Comparison of ENCODE assay signal across 13 cellular contexts in the genomic region with DNA sequence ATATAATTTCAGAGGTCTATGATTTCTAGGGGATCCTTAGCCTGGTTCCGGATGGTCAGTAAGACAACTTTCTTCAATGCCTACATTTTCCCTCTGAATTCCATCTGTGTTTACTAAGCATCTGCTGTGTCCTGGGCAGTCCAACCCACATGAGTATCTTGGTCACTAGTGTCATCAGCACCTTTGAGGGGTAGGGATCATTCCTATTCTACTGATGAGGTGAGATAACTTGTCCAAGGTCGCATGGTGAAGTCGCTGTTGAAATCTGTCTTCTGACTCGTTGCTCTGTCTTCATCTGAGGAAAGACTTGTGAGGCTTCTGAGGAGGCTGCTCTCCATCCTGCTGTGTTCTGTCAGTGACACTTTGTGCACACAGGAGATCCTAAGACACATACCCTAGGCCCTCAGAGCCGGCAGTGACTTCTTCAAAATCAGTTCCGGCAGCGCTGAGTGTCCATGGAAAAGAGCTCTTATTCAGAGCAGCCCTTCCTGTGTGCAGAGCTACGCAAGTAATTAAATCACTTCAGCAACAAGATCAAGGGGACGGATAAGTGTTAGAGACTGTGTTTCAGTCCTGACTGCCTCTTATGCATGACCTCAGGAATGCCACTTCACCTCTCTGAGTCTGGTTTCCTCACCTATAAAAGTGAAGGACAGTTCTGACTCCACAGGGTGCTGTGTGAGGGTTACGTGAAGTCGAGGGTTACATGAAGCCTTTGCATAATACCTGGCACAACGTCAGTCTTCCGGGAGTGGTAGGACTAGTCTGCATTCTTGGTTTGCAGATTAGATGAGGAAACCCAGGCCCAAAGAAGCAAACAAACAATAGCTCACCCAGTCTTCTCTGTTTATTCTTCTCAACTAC. TPM values are rescaled to one million over a fixed set of nuclear protein-coding genes. Genes with fewer than 3 reads are reported as not detected.
DNase-seq lines count a peak whose midpoint lies in the region; ATAC-seq and TF ChIP-seq lines count a peak whose summit lies in the region.
"Had no signal": no experiment of that assay in that cellular context is flagged by ENCODE, and none has a peak within 500 bp of the region (broad histone marks: within the 10 kb centered on the region; RNA-seq: fewer than 3 reads in every experiment).

No MANE protein-coding gene starts in this region.

- H3K27me3 Mint-ChIP-seq in WTC11 (ENCODE audit: low read depth) (no peaks in the 10 kb centered on the region), HFFc6 (ENCODE audit: insufficient read depth) (no peaks in the 10 kb centered on the region)

- H3K4me3 ChIP-seq in skin epidermis = no peak overlapping the region

- CTCF ChIA-PET in WTC11 (lab: Charles Lee) = interaction anchor here (0.8 to 3.0 kb wide), 6 partner anchors 57 to 132 kb away, joined by 3 to 29 read pairs (median 4); a partner anchor contains a TSS

- H3K27ac Mint-ChIP-seq in WTC11 (peak overlapping the region; percentile 28), HFFc6 (no peak overlapping the region)

- H3K36me3 Mint-ChIP-seq in WTC11 (peaks cover 42% of the 10 kb centered on the region), HFFc6 (ENCODE audit: low read depth) (peaks cover 23% of the 10 kb centered on the region)

- H3K9me3 Mint-ChIP-seq in WTC11 (no peaks in the 10 kb centered on the region), HFFc6 (no peaks in the 10 kb centered on the region)

- peaks cover 18% of the 10 kb centered on the region for H3K4me1 Mint-ChIP-seq in WTC11
- H3K4me1 Mint-ChIP-seq in HFFc6 (ENCODE audit: low read depth) = peaks cover 52% of the 10 kb centered on the region

- POLR2A ChIA-PET in WTC11 (lab: Charles Lee) = no interaction called here

- peak; percentile 43 for DNase-seq in DMS153 (lab: John Stamatoyannopoulos, UW)
- no peak for DNase-seq in DMS153 treated with DMSO at 0.1 percent for 48 hours (lab: John Stamatoyannopoulos, UW; ENCODE audit: unreplicated experiment)
- no peak for DNase-seq in WTC11 (ENCODE audit: low spot score)
- DNase-seq in iris pigment epithelial cell (ENCODE audit: low read depth) = peak; percentile 79
- no peak for DNase-seq in HFFc6
- no peak for DNase-seq in HPDE6-E6E7 (ENCODE audit: extremely low spot score)
- DNase-seq: activated gamma-delta T cell treated with Interleukin-2 at 50 U/mL for 16 hours, cortex of kidney, NCI-H146, WERI-Rb-1 had no signal

- TF ChIP-seq CTCF in WTC11 (IDR thresholded peaks at IDR 0.05) = no peak
- TF ChIP-seq CTCF in HFFc6 (IDR thresholded peaks at IDR 0.05) = no peak

- peak overlapping the region in 18 of 21 experiments; percentile 2 to 80 (median 52) for H3K27ac ChIP-seq in skin epidermis
- H3K27ac ChIP-seq: 22Rv1, WERI-Rb-1 had no signal

- ATAC-seq in WTC11 (no peak), HG03469 (IDR thresholded peaks at IDR 0.05; ENCODE audit: unreplicated experiment) (no peak)

- H3K4me3 Mint-ChIP-seq in WTC11 (no peak overlapping the region), HFFc6 (no peak overlapping the region)

TF ChIP-seq in WTC11, 78 proteins besides CTCF, POLR2A, EP300 and RAD21:
- TF ChIP-seq NFE2L1 (CRISPR knock-in tag; IDR thresholded peaks at IDR 0.05) = no peak
- TF ChIP-seq, protein P1, sequence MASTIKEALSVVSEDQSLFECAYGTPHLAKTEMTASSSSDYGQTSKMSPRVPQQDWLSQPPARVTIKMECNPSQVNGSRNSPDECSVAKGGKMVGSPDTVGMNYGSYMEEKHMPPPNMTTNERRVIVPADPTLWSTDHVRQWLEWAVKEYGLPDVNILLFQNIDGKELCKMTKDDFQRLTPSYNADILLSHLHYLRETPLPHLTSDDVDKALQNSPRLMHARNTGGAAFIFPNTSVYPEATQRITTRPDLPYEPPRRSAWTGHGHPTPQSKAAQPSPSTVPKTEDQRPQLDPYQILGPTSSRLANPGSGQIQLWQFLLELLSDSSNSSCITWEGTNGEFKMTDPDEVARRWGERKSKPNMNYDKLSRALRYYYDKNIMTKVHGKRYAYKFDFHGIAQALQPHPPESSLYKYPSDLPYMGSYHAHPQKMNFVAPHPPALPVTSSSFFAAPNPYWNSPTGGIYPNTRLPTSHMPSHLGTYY (CRISPR knock-in tag; IDR thresholded peaks at IDR 0.05) = no peak
- TF ChIP-seq, protein P2, sequence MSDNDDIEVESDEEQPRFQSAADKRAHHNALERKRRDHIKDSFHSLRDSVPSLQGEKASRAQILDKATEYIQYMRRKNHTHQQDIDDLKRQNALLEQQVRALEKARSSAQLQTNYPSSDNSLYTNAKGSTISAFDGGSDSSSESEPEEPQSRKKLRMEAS (CRISPR knock-in tag; IDR thresholded peaks at IDR 0.05) = no peak
- TF ChIP-seq, protein P3, sequence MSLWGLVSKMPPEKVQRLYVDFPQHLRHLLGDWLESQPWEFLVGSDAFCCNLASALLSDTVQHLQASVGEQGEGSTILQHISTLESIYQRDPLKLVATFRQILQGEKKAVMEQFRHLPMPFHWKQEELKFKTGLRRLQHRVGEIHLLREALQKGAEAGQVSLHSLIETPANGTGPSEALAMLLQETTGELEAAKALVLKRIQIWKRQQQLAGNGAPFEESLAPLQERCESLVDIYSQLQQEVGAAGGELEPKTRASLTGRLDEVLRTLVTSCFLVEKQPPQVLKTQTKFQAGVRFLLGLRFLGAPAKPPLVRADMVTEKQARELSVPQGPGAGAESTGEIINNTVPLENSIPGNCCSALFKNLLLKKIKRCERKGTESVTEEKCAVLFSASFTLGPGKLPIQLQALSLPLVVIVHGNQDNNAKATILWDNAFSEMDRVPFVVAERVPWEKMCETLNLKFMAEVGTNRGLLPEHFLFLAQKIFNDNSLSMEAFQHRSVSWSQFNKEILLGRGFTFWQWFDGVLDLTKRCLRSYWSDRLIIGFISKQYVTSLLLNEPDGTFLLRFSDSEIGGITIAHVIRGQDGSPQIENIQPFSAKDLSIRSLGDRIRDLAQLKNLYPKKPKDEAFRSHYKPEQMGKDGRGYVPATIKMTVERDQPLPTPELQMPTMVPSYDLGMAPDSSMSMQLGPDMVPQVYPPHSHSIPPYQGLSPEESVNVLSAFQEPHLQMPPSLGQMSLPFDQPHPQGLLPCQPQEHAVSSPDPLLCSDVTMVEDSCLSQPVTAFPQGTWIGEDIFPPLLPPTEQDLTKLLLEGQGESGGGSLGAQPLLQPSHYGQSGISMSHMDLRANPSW (CRISPR knock-in tag; conservative IDR thresholded peaks at IDR 0.05; ENCODE audit: low read depth) = no peak
- no peak for TF ChIP-seq SP1 (CRISPR knock-in tag; conservative IDR thresholded peaks at IDR 0.05)
- TF ChIP-seq, protein P4, sequence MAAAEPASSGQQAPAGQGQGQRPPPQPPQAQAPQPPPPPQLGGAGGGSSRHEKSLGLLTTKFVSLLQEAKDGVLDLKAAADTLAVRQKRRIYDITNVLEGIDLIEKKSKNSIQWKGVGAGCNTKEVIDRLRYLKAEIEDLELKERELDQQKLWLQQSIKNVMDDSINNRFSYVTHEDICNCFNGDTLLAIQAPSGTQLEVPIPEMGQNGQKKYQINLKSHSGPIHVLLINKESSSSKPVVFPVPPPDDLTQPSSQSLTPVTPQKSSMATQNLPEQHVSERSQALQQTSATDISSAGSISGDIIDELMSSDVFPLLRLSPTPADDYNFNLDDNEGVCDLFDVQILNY (CRISPR knock-in tag; IDR thresholded peaks at IDR 0.05) = no peak
- TF ChIP-seq NR2C2 (CRISPR knock-in tag; IDR thresholded peaks at IDR 0.05) = no peak
- no peak for TF ChIP-seq ZNF396 (CRISPR knock-in tag; IDR thresholded peaks at IDR 0.05; ENCODE audit: borderline replicate concordance)
- TF ChIP-seq TEAD4 (CRISPR knock-in tag; IDR thresholded peaks at IDR 0.05) = no peak
- TF ChIP-seq ESRRA (CRISPR knock-in tag; IDR thresholded peaks at IDR 0.05; ENCODE audit: borderline replicate concordance) = no peak
- TF ChIP-seq ZNF263 (CRISPR knock-in tag; IDR thresholded peaks at IDR 0.05; ENCODE audit: low read depth) = no peak
- TF ChIP-seq GRHL2 (CRISPR knock-in tag; IDR thresholded peaks at IDR 0.05; ENCODE audit: insufficient replicate concordance, severe bottlenecking) = no peak
- no peak for TF ChIP-seq ZNF219 (CRISPR knock-in tag; IDR thresholded peaks at IDR 0.05; ENCODE audit: borderline replicate concordance)
- no peak for TF ChIP-seq JAZF1 (CRISPR knock-in tag; IDR thresholded peaks at IDR 0.05)
- TF ChIP-seq FOXP1 (CRISPR knock-in tag; IDR thresholded peaks at IDR 0.05; ENCODE audit: borderline replicate concordance) = no peak

RNA-seq across cellular contexts. Expression of a gene that starts 28.4 kb away (rescaled TPM):
- 124 to 132 TPM (median 130 TPM) in 3 replicates for total RNA-seq in WTC11 (2021)
- total RNA-seq in HFFc6 (2021; fragmentation: NEBNext Ultra II Directional; extraction: Animal tissue kit (Norgen Biotek cat#: 25700)) = 100 to 1,000 TPM; 160 to 173 (median 168) TPM

RNA-seq across cellular contexts. Expression of a gene that starts 43.7 kb away (rescaled TPM):
- 14.8 to 21.9 TPM (median 15.4 TPM) in 3 replicates for total RNA-seq in WTC11 (2021)
- 10 to 100 TPM in 3 of 6 experiments, 1 to 10 TPM in 3; 9.4 to 10.6 (median 9.9) TPM for total RNA-seq in HFFc6 (2021; fragmentation: NEBNext Ultra II Directional; extraction: Animal tissue kit (Norgen Biotek cat#: 25700))

Comparison
In these comparisons a context has a peak if more than half of its experiments do, and no peak if none do; other contexts are left out.
1. DNase-seq: peak in DMS153 (single experiment) and iris pigment epithelial cell (single experiment); none in DMS153 treated with DMSO at 0.1 percent for 48 hours (single experiment), WTC11 (single experiment), HFFc6 (single experiment) and HPDE6-E6E7 (single experiment).